In genomic region chrX:150982786-150983525, GRCh38 we compare ENCODE assay signal across 8 cellular contexts. TPM values are rescaled to one million over a fixed set of nuclear protein-coding genes. Genes with fewer than 3 reads are reported as not detected.
DNase-seq lines count a peak whose midpoint lies in the region; ATAC-seq, FAIRE-seq and TF ChIP-seq lines count a peak whose summit lies in the region.

TSS of gene HMGB3 (plus strand) at chrX:150983335. CDS start at chrX:150985600, 2,265 bp downstream.

- ATAC-seq in HG03025 (IDR thresholded peaks at IDR 0.05; ENCODE audit: low FRiP score, unreplicated experiment), result peak; percentile 97
- peak; percentile 100 for ATAC-seq in GM12878
- ATAC-seq in gastrocnemius medialis, result peak; percentile 95 to 97

- peak; percentile 76 for TF ChIP-seq POLR2A in GM12878 (IDR thresholded peaks at IDR 0.05; ENCODE audit: low read depth, low read length)
- TF ChIP-seq POLR2A in gastrocnemius medialis (IDR thresholded peaks at IDR 0.05), result peak; percentile 47 to 73

- H3K9ac ChIP-seq in GM12878 (ENCODE audit: control insufficient read depth, insufficient read depth, low read length), result peak within 1 kb of the TSS; percentile 64

- H3K4me2 ChIP-seq in GM12878 (ENCODE audit: control insufficient read depth, insufficient read depth), result peak within 1 kb of the TSS; percentile 36; the same call in 1 of the 2 replicates

- peak; percentile 33 for DNase-seq in NK-92 treated with Interleukin-12 subunit alpha and Interleukin-12 subunit beta, amount 100 ng/mL, for 24 hours (lab: John Stamatoyannopoulos, UW)
- DNase-seq in NK-92 (lab: John Stamatoyannopoulos, UW; ENCODE audit: unreplicated experiment), result no peak
- DNase-seq in NCI-H2029 treated with DMSO at 0.1 percent for 48 hours (lab: John Stamatoyannopoulos, UW), result peak; percentile 31
- peak; percentile 60 for DNase-seq in T1000 (lab: John Stamatoyannopoulos, UW)
- DNase-seq in GM12878 (ENCODE audit: low read depth, low spot score), result peak; percentile 53
- peak; percentile 71 for DNase-seq in iPS DF 4.7 (ENCODE audit: extremely low read depth, low spot score)
- peak; percentile 68 to 83 for DNase-seq in gastrocnemius medialis

- WGBS in GM12878 (ENCODE audit: insufficient coverage, insufficient replicate concordance, low lambda C conversion rate, missing lambda C conversion rate), result 38% methylated on average over 55 of the region's 90 CpGs

- POLR2A ChIA-PET in GM12878 (lab: Charles Lee), result interaction anchor here (1.0 kb wide), 1 partner anchor 83 kb away, joined by 3 read pairs; no protein-coding TSS in a partner anchor

- peak; percentile 62 for FAIRE-seq in GM12878 (lab: Jason Lieb, UNC)

- in situ Hi-C loops in GM12878 (cut with MboI) (no loop called here), gastrocnemius medialis (cut with MboI; ENCODE audit: low sequenced_read_pairs in 4 of 4) (no loop called here)

- no TSS peak for BruUV-seq in GM12878 (replicated peaks; lab: Mats Ljungman, UMichigan)

- TF ChIP-seq RAD21 in GM12878 (IDR thresholded peaks at IDR 0.05; ENCODE audit: insufficient read depth, low read depth, low read length), result no peak

- CTCF ChIA-PET in GM12878 (lab: Yijun Ruan, JAX), result no interaction called here

- RAD21 ChIA-PET in GM12878 (lab: Charles Lee; ENCODE audit: unreplicated experiment), result no interaction called here

- TF ChIP-seq CTCF in GM12878 (IDR thresholded peaks at IDR 0.05 in 2 of 3, conservative IDR thresholded peaks at IDR 0.05 in 1 of 3; ENCODE audit: control insufficient read depth in 2 of 3, extremely low read depth in 1 of 3, insufficient read depth in 1 of 3, low read depth in 3 of 3, low read length in 3 of 3), result no peak
- TF ChIP-seq CTCF in gastrocnemius medialis (IDR thresholded peaks at IDR 0.05 in 4 of 5, conservative IDR thresholded peaks at IDR 0.05 in 1 of 5), result no peak

- SMC1A ChIA-PET in GM12878 (lab: Charles Lee; ENCODE audit: uncharacterized antibody, unreplicated experiment), result interaction anchor here (1.0 kb wide), 1 partner anchor 83 kb away, joined by 3 read pairs; no protein-coding TSS in a partner anchor

- H3K27me3 ChIP-seq in GM12878 (replicated peaks in 1 of 2; ENCODE audit: control insufficient read depth in 2 of 2, insufficient read depth in 2 of 2, low read length in 1 of 2) (no peaks in the 10 kb centered on the region), gastrocnemius medialis (no peaks in the 10 kb centered on the region)

- peaks cover 12% of the 10 kb centered on the region for H3K79me2 ChIP-seq in GM12878 (ENCODE audit: control insufficient read depth, insufficient read depth, low read length)

- H3K4me3 ChIP-seq in GM12878 (peak within 1 kb of the TSS; percentile 69), gastrocnemius medialis (peak within 1 kb of the TSS; percentile 53 to 58 (median 56))

- intact Hi-C loops in GM12878 (cut with micrococcal nuclease; ENCODE audit: unreplicated experiment) (loop anchor here (2.0 to 10.0 kb wide), 3 partner anchors 84 to 422 kb away; partner anchors contain the start of gene CD99L2), gastrocnemius medialis (cut with DNase I; ENCODE audit: low total_unique reads) (loop anchor here (5.0 to 10.0 kb wide), 2 partner anchors 88 to 211 kb away; partner anchors contain the start of gene CD99L2)

- TF ChIP-seq EP300 in GM12878 (IDR thresholded peaks at IDR 0.05; ENCODE audit: borderline replicate concordance in 1 of 2, control insufficient read depth in 1 of 2, low read depth in 2 of 2, low read length in 2 of 2), result no peak

- no peaks in the 10 kb centered on the region; a peak in 1 of 4 replicates for H3K36me3 ChIP-seq in GM12878 (ENCODE audit: control insufficient read depth in 2 of 2, insufficient read depth in 2 of 2, low read length in 1 of 2)
- H3K36me3 ChIP-seq in gastrocnemius medialis, result no peaks in the 10 kb centered on the region

- H3K27ac ChIP-seq in GM12878 (ENCODE audit: control insufficient read depth, insufficient read depth), result peak within 1 kb of the TSS; percentile 48; the same call in 1 of the 2 replicates
- peak within 1 kb of the TSS in 3 of 4 donors; percentile 36 to 78 (median 72) for H3K27ac ChIP-seq in gastrocnemius medialis

- H4K20me1 ChIP-seq in GM12878 (ENCODE audit: control insufficient read depth, insufficient read depth), result no peaks in the 10 kb centered on the region

- H3K4me1 ChIP-seq in GM12878 (ENCODE audit: control insufficient read depth, insufficient read depth, low read length), result no peaks in the 10 kb centered on the region
- peaks cover 0 to 5% of the 10 kb centered on the region in 2 donors for H3K4me1 ChIP-seq in gastrocnemius medialis

- H2AFZ ChIP-seq in GM12878 (ENCODE audit: control insufficient read depth, low read depth, low read length), result peak within 1 kb of the TSS; percentile 20

- no peaks in the 10 kb centered on the region; the same call in 2 of the 3 replicates for H3K9me3 ChIP-seq in GM12878 (replicated peaks; ENCODE audit: control insufficient read depth, insufficient read depth, low read length)
- H3K9me3 ChIP-seq in gastrocnemius medialis, result no peaks in the 10 kb centered on the region

TF ChIP-seq in GM12878, 131 proteins besides CTCF, POLR2A, EP300 and RAD21 (continues in another document):
- TF ChIP-seq PRDM15 (CRISPR knock-in tag; IDR thresholded peaks at IDR 0.05) (no peak), LARP7 (IDR thresholded peaks at IDR 0.05) (no peak), MTA3 (IDR thresholded peaks at IDR 0.05; ENCODE audit: borderline replicate concordance, low read length) (no peak), IRF5 (IDR thresholded peaks at IDR 0.05; ENCODE audit: borderline replicate concordance) (no peak), RELA (IDR thresholded peaks at IDR 0.05; ENCODE audit: borderline replicate concordance, partially characterized antibody) (no peak), POLR2AphosphoS2 (IDR thresholded peaks at IDR 0.05; ENCODE audit: low read depth, low read length) (no peak), SP1 (IDR thresholded peaks at IDR 0.05; ENCODE audit: low read depth, low read length) (peak; percentile 71), BMI1 (IDR thresholded peaks at IDR 0.05; ENCODE audit: borderline replicate concordance) (no peak), ATF7 (IDR thresholded peaks at IDR 0.05; ENCODE audit: low read depth) (no peak), ZNF622 (IDR thresholded peaks at IDR 0.05) (no peak), MEF2A (IDR thresholded peaks at IDR 0.05; ENCODE audit: insufficient read depth, low read depth, low read length) (no peak), WRNIP1 (IDR thresholded peaks at IDR 0.05; ENCODE audit: borderline replicate concordance, low read depth, low read length) (no peak), CREB1 (IDR thresholded peaks at IDR 0.05; ENCODE audit: low read depth) (peak; percentile 31; the same call in 1 of the 2 replicates)

RNA-seq across cellular contexts. Expression of gene HMGB3, which starts in this region (rescaled TPM):
- 6.6 and 7.9 TPM in 2 replicates for total RNA-seq in GM12878 (2013; cell fraction: nucleolus; rRNA removed)
- total RNA-seq in GM12878 (2014; rRNA removed) (19.1 and 24.9 TPM in 2 replicates), GM12878 (2014; rRNA removed; fragmentation: Illumina TruSeq; extraction: Trizol) (82.7 and 88.3 TPM in 2 replicates), GM12878 (2021) (48.5 and 56.4 TPM in 2 replicates), gastrocnemius medialis (10 to 100 TPM; 15.0 to 58.3 (median 18.7) TPM)
- polyA plus RNA-seq in GM12878 (2011; ENCODE audit: low read depth), result 45.0 TPM
- polyA plus RNA-seq in GM12878 (2011; rRNA removed) (28.5 and 46.6 TPM in 2 replicates), GM12878 (2014; fragmentation: Illumina TruSeq; extraction: Trizol) (166 and 182 TPM in 2 replicates), GM12878 (2014; fragmentation: Nextera tagmentation; extraction: Ambion mirVana) (100 to 1,000 TPM; 158 to 167 TPM), GM12878 (2014; rRNA removed) (49.0 and 65.3 TPM in 2 replicates), GM12878 (2016; fragmentation: Nextera tagmentation; extraction: Ambion mirVana) (100 to 1,000 TPM; 136 to 138 TPM)
- polyA plus RNA-seq in GM12878 (2011; cell fraction: cytosol; rRNA removed), result 7.9 and 9.3 TPM in 2 replicates
- 12.0 and 17.0 TPM in 2 replicates for polyA plus RNA-seq in GM12878 (2011; cell fraction: nucleus; rRNA removed)
- polyA plus RNA-seq in GM12878 (2012), result 40.2 and 49.8 TPM in 2 replicates
- 8.4 and 12.7 TPM in 2 replicates for polyA minus RNA-seq in GM12878 (2011; rRNA and poly(A)+ RNA removed)
- polyA minus RNA-seq in GM12878 (2011; cell fraction: cytosol; rRNA and poly(A)+ RNA removed), result 5.7 and 10.8 TPM in 2 replicates
- 8.7 and 11.6 TPM in 2 replicates for polyA minus RNA-seq in GM12878 (2011; cell fraction: nucleus; rRNA and poly(A)+ RNA removed)
